In the genomic region with DNA sequence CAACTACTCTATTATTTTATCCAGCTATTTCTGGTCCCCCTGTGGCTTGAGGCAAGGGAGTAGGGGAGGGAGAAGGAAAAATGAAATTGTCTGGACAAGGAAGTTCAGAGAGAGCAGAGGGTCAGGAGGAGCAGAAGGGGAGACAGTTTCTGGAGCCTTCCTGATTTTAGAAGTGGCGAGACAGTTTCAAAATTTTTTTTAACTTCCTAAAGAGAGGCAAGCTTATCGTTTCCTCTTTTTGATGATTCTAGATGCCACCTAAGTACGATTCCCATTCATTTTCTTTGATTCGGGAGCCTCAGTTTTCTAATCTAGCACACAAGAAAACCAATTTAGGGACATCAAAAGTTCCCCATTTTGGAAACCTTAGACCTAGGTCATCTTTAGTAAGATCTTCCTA, we compare ENCODE assay signal across 16 cellular contexts.
DNase-seq lines count a peak whose midpoint lies in the region; ATAC-seq and TF ChIP-seq lines count a peak whose summit lies in the region.
"Had no signal": no experiment of that assay in that cellular context is flagged by ENCODE, and none has a peak within 500 bp of the region (broad histone marks: within the 10 kb centered on the region; RNA-seq: fewer than 3 reads in every experiment).

No MANE protein-coding gene starts in this region.

- peak overlapping the region; percentile 74 to 79 for H3K27ac Mint-ChIP-seq in natural killer cell treated with Interleukin-12 subunit alpha and Interleukin-12 subunit beta and Interleukin-15 and Interleukin-18, amount 100 ng/mL, for 72 hours
- H3K27ac Mint-ChIP-seq: activated naive CD4-positive, alpha-beta T cell treated with anti-CD3 and anti-CD28 coated beads, Interleukin-2, amount 50 U/mL, for 24 hours had no signal

- H3K36me3 Mint-ChIP-seq in natural killer cell treated with Interleukin-12 subunit alpha and Interleukin-12 subunit beta and Interleukin-15 and Interleukin-18, amount 100 ng/mL, for 72 hours, result no peaks in the 10 kb centered on the region

- H3K4me3 Mint-ChIP-seq in natural killer cell treated with Interleukin-12 subunit alpha and Interleukin-12 subunit beta and Interleukin-15 and Interleukin-18, amount 100 ng/mL, for 72 hours, result peak overlapping the region; percentile 74
- H3K4me3 Mint-ChIP-seq: activated naive CD4-positive, alpha-beta T cell treated with anti-CD3 and anti-CD28 coated beads, Interleukin-2, amount 50 U/mL, for 24 hours had no signal

- no peak overlapping the region for H3K27ac ChIP-seq in adrenal gland
- no peak overlapping the region for H3K27ac ChIP-seq in vagina
- H3K27ac ChIP-seq: right atrium auricular region, VCaP had no signal

- TF ChIP-seq CTCF in adrenal gland (IDR thresholded peaks at IDR 0.05), result no peak
- no peak for TF ChIP-seq CTCF in vagina (IDR thresholded peaks at IDR 0.05)

- H3K4me1 ChIP-seq in adrenal gland (replicated peaks in 1 of 2), result no peaks in the 10 kb centered on the region
- H3K4me1 ChIP-seq in vagina, result no peaks in the 10 kb centered on the region
- H3K4me1 ChIP-seq: right atrium auricular region had no signal

- H3K36me3 ChIP-seq in adrenal gland (replicated peaks in 1 of 2), result no peaks in the 10 kb centered on the region
- H3K36me3 ChIP-seq in vagina, result no peaks in the 10 kb centered on the region
- H3K36me3 ChIP-seq: right atrium auricular region had no signal

- peaks cover 12 to 18% of the 10 kb centered on the region in 2 donors for H3K4me1 Mint-ChIP-seq in natural killer cell treated with Interleukin-12 subunit alpha and Interleukin-12 subunit beta and Interleukin-15 and Interleukin-18, amount 100 ng/mL, for 72 hours (ENCODE audit: low read depth in 2 of 2)

- H3K4me3 ChIP-seq in adrenal gland (no peak overlapping the region), vagina (no peak overlapping the region)
- H3K4me3 ChIP-seq: right atrium auricular region had no signal

- H3K9me3 ChIP-seq in adrenal gland (replicated peaks in 1 of 3) (no peaks in the 10 kb centered on the region), vagina (no peaks in the 10 kb centered on the region)
- H3K9me3 ChIP-seq: right atrium auricular region had no signal

- H3K9me3 Mint-ChIP-seq in natural killer cell treated with Interleukin-12 subunit alpha and Interleukin-12 subunit beta and Interleukin-15 and Interleukin-18, amount 100 ng/mL, for 72 hours, result no peaks in the 10 kb centered on the region
- H3K9me3 Mint-ChIP-seq: activated naive CD4-positive, alpha-beta T cell treated with anti-CD3 and anti-CD28 coated beads, Interleukin-2, amount 50 U/mL, for 24 hours had no signal

- no peak for TF ChIP-seq POLR2A in adrenal gland (IDR thresholded peaks at IDR 0.05)
- no peak for TF ChIP-seq POLR2A in vagina (IDR thresholded peaks at IDR 0.05)

- intact Hi-C loops in adrenal gland (cut with DNase I) (no loop called here), vagina (cut with DNase I) (no loop called here)

- peak; percentile 11 for ATAC-seq in GM18502 (IDR thresholded peaks at IDR 0.05; ENCODE audit: poor library complexity, unreplicated experiment)
- peak; percentile 8 for ATAC-seq in HG02943 (IDR thresholded peaks at IDR 0.05; ENCODE audit: low read depth, unreplicated experiment)
- ATAC-seq in natural killer cell treated with Interleukin-12 subunit alpha and Interleukin-12 subunit beta and Interleukin-15 and Interleukin-18, amount 100 ng/mL, for 72 hours, result no peak
- ATAC-seq: HepG2; stimulated activated naive CD8-positive, alpha-beta T cell treated with anti-CD3 and anti-CD28 coated beads, Interleukin-15, Interleukin-2, amounts not matched to agents 100 U/mL and 50 U/mL, for 24 hours had no signal

- peaks cover 0 to under 1% of the 10 kb centered on the region in 2 donors for H3K27me3 Mint-ChIP-seq in natural killer cell treated with Interleukin-12 subunit alpha and Interleukin-12 subunit beta and Interleukin-15 and Interleukin-18, amount 100 ng/mL, for 72 hours
- H3K27me3 Mint-ChIP-seq: activated naive CD4-positive, alpha-beta T cell treated with anti-CD3 and anti-CD28 coated beads, Interleukin-2, amount 50 U/mL, for 24 hours had no signal

- 71 to 88% (median 78%) methylated on average over 4 of the region's 4 CpGs for WGBS in adrenal gland, 4 donors

- H3K27me3 ChIP-seq in adrenal gland (no peaks in the 10 kb centered on the region), vagina (no peaks in the 10 kb centered on the region)
- H3K27me3 ChIP-seq: right atrium auricular region had no signal

- DNase-seq in NOMO-1 treated with DMSO at 0.1 percent for 48 hours (lab: John Stamatoyannopoulos, UW; ENCODE audit: unreplicated experiment) (peak; percentile 39), adrenal gland (no peak), putamen (ENCODE audit: low spot score) (no peak), NCI-H1092 treated with DMSO at 0.1 percent for 48 hours (lab: John Stamatoyannopoulos, UW) (no peak), vagina (ENCODE audit: extremely low spot score in 2 of 2) (no peak)
- no peak for DNase-seq in natural killer cell treated with Interleukin-12 subunit alpha and Interleukin-12 subunit beta and Interleukin-15 and Interleukin-18, amount 100 ng/mL, for 72 hours (ENCODE audit: low spot score)
- DNase-seq: NCI-H187; SHP77 treated with DMSO at 0.1 percent for 48 hours; stimulated activated CD4-positive, alpha-beta T cell treated with anti-CD3 and anti-CD28 coated beads, Interleukin-4, amount 100 ng/mL, for 4 hours; stimulated activated naive CD8-positive, alpha-beta T cell treated with anti-CD3 and anti-CD28 coated beads, Interleukin-15, Interleukin-2, amounts not matched to agents 100 U/mL and 50 U/mL, for 24 hours had no signal

Comparison
In these comparisons a context has a peak if more than half of its experiments do, and no peak if none do; other contexts are left out.
1. ATAC-seq: peak in GM18502 (single experiment) and HG02943 (single experiment); none in natural killer cell treated with Interleukin-12 subunit alpha and Interleukin-12 subunit beta and Interleukin-15 and Interleukin-18, amount 100 ng/mL, for 72 hours (0 of 2).